ENCODE assay signal across 13 cellular contexts in the genomic region with DNA sequence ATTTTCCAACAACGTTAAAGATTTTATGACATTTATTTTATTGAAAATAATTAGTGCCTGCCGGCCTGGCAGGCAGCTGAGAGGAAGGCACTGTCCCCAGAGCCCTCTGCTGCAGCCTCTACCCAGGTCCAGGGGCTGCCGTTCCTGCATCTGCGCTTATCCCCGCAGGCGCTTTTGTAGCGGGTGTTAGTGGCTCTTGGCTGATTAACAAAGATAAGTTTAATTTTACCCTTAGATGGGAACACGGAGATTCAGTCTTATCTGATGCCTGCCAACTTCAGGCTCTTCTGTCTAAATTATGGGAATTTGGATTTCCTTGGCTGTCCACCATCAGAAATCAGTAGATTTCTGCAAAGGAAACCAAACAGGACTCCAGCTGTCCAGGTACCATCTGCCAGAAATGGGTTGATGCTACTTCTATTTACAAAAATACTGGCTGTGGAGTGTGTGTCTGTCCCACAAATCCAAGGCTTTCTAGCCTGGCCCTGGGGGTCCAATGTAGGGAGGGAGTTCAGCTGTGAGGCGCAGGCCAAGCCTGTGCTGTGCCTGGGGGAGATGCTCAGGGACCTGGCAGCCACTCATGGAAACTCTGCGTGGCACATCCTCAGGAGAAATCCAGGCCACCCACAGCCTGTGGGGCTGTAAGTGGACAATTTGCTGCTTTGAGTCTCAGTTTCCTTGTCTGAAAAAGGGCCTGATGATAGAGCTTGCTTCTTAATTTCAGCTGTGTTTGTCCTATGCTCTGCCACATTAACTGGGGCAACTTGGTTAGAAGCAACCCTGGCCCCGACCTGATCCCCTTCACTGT.
"Had no signal": no experiment of that assay in that cellular context is flagged by ENCODE, and none has a peak within 500 bp of the region (broad histone marks: within the 10 kb centered on the region; RNA-seq: fewer than 3 reads in every experiment).

No MANE protein-coding gene starts in this region.

- H3K27me3 ChIP-seq: gastrocnemius medialis, heart right ventricle, ovary had no signal

- H3K9me3 ChIP-seq: gastrocnemius medialis, ovary had no signal

- H3K4me3 ChIP-seq: gastrocnemius medialis, heart right ventricle, lung, ovary, SK-N-MC had no signal

- ATAC-seq: gastrocnemius medialis; stimulated activated naive B cell treated with anti-CD40 and anti-IgM and Interleukin-4, amounts not matched to agents 10 μg/mL and 1 μg/mL and 100 μg/mL, for 72 hours had no signal

- DNase-seq: activated B cell treated with CpG ODN at 0.5 μM for 24 hours; activated CD4-positive, alpha-beta T cell treated with anti-CD3 and anti-CD28 coated beads, Interleukin-2, amount 10 ng/mL, durations not matched to agents 7 days and 5 days; activated naive CD8-positive, alpha-beta T cell treated with anti-CD3 and anti-CD28 coated beads, Interleukin-2, amount 10 ng/mL, durations not matched to agents 7 days and 5 days; dermis blood vessel endothelial cell; gastrocnemius medialis; midbrain; ovary; stimulated activated CD4-positive, alpha-beta T cell treated with anti-CD3 and anti-CD28 coated beads, Interleukin-4, amount 100 ng/mL, for 1 hour; stimulated activated naive B cell treated with anti-CD40 and anti-IgM and Interleukin-4, amounts not matched to agents 10 μg/mL and 1 μg/mL and 100 μg/mL, for 72 hours; T-helper 2 cell had no signal

- H3K4me1 ChIP-seq: gastrocnemius medialis had no signal

- H3K36me3 ChIP-seq: gastrocnemius medialis, heart right ventricle, ovary had no signal

- H3K27ac ChIP-seq: gastrocnemius medialis, ovary, SK-N-MC had no signal
